34 cellular contexts compared by ENCODE assay signal in the genomic region with DNA sequence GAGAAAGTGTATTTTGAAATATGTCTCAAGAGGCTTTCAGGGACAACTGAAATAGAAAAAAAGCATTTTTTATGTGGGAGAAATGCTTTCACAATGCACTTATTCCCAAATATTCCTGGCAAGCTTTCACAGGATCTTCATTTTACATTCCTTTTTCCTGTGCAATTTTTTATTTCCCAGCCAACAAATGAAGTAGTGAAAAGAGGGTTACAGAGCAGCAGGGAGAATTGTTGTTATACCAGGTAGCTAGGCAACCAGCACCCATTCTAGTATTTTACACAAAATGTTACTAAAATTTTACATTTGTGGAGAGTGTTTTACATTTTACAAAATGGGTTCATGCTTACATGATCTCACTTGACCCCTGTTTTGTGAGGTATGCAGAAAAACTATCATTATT.
"Had no signal": no experiment of that assay in that cellular context is flagged by ENCODE, and none has a peak within 500 bp of the region (broad histone marks: within the 10 kb centered on the region; RNA-seq: fewer than 3 reads in every experiment).

No MANE protein-coding gene starts in this region.

- DNase-seq: Karpas-422, Kasumi-1, MG63, MM.1S, MV-4-11, NCI-H1048, NCI-H1092, NCI-H1092 treated with DMSO at 0.1 percent for 48 hours, NCI-H1105, NCI-H1105 treated with DMSO at 0.1 percent for 48 hours, NCI-H1417, NCI-H1417 treated with DMSO at 0.1 percent for 48 hours, NCI-H1436, NCI-H1436 treated with DMSO at 0.1 percent for 48 hours, NCI-H146, NCI-H1694, NCI-H1694 treated with DMSO at 0.1 percent for 48 hours, NCI-H187, NCI-H187 treated with DMSO at 0.1 percent for 48 hours, NCI-H1930, NCI-H2029, NCI-H2029 treated with DMSO at 0.1 percent for 48 hours, NCI-H2081, NCI-H2081 treated with DMSO at 0.1 percent for 48 hours, NCI-H2107, NCI-H2171, NCI-H2171 treated with DMSO at 0.1 percent for 48 hours, NCI-H2227 treated with DMSO at 0.1 percent for 48 hours, NCI-H226, NCI-H345, NCI-H446, NCI-H446 treated with DMSO at 0.1 percent for 48 hours, NCI-H510A, NCI-H510A treated with DMSO at 0.1 percent for 48 hours had no signal
